In the genomic region with DNA sequence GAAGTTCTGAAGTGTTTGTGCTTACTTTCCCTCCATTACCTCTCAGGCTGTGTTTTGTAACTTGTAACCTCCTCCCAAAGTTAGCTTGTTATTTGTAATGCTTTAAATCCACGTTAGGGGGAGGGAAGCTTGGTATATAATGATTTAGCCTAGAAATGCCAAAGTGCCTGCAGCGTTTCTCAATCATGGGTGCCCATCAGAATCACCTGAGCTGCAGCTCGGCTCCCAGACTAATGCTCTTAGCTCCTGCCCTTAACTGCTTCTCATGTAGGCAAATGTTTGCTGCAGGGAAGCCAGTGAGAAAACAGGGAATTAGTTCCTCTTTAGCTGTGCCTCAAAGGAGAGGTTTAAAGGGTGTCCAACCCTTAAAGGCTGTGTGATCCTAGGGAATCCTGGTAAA, we compare ENCODE assay signal across 35 cellular contexts.
"Had no signal": no experiment of that assay in that cellular context is flagged by ENCODE, and none has a peak within 500 bp of the region (broad histone marks: within the 10 kb centered on the region; RNA-seq: fewer than 3 reads in every experiment).

No MANE protein-coding gene starts in this region.

- H3K27me3 ChIP-seq: ascending aorta, breast epithelium, cardiac muscle cell, dorsolateral prefrontal cortex had no signal

- H3K4me3 ChIP-seq: ascending aorta, breast epithelium, cardiac muscle cell, coronary artery, dorsolateral prefrontal cortex had no signal

- H3K4me1 Mint-ChIP-seq: activated CD4-positive, alpha-beta memory T cell treated with anti-CD3 and anti-CD28 coated beads, Interleukin-2, amount 10 ng/mL, durations not matched to agents 7 days and 5 days; activated CD4-positive, alpha-beta T cell treated with anti-CD3 and anti-CD28 coated beads, Interleukin-2, amount 10 ng/mL, durations not matched to agents 7 days and 5 days; activated naive CD4-positive, alpha-beta T cell treated with anti-CD3 and anti-CD28 coated beads, Interleukin-2, amount 10 ng/mL, durations not matched to agents 7 days and 5 days; activated naive CD8-positive, alpha-beta T cell treated with anti-CD3 and anti-CD28 coated beads, Interleukin-2, amount 10 ng/mL, durations not matched to agents 7 days and 5 days; endodermal cell; T-helper 17 cell had no signal

- H3K4me1 ChIP-seq: ascending aorta, breast epithelium had no signal

- H3K27ac Mint-ChIP-seq: activated CD4-positive, alpha-beta memory T cell treated with anti-CD3 and anti-CD28 coated beads, Interleukin-2, amount 10 ng/mL, durations not matched to agents 7 days and 5 days; activated CD4-positive, alpha-beta T cell treated with anti-CD3 and anti-CD28 coated beads, Interleukin-2, amount 10 ng/mL, durations not matched to agents 7 days and 5 days; activated naive CD4-positive, alpha-beta T cell treated with anti-CD3 and anti-CD28 coated beads, Interleukin-2, amount 10 ng/mL, durations not matched to agents 7 days and 5 days; activated naive CD4-positive, alpha-beta T cell treated with anti-CD3 and anti-CD28 coated beads, Interleukin-2, amount 50 U/mL, for 72 hours; activated naive CD8-positive, alpha-beta T cell treated with anti-CD3 and anti-CD28 coated beads, Interleukin-2, amount 10 ng/mL, durations not matched to agents 7 days and 5 days; activated T-cell treated with anti-CD3 and anti-CD28 coated beads, Interleukin-2, amount 50 U/mL, for 24 hours; activated T-cell treated with anti-CD3 and anti-CD28 coated beads, Interleukin-2, amount 50 U/mL, for 72 hours; brain; dendritic cell treated with granulocyte-macrophage colony-stimulating factor and Interleukin-4, amounts not matched to agents 40 ng/mL and 50 ng/mL, for 4 days; endodermal cell; T-helper 17 cell; T-helper 2 cell treated with Interferon-gamma antibody and Interleukin-4, amounts not matched to agents 5 μg/mL and 100 μg/mL, for 36 hours; WTC11 had no signal

- DNase-seq: activated CD4-positive, alpha-beta memory T cell treated with anti-CD3 and anti-CD28 coated beads, Interleukin-2, amount 10 ng/mL, durations not matched to agents 7 days and 5 days; activated CD4-positive, alpha-beta T cell treated with anti-CD3 and anti-CD28 coated beads for 1 hour; activated CD4-positive, alpha-beta T cell treated with anti-CD3 and anti-CD28 coated beads for 4 hours; activated CD4-positive, alpha-beta T cell treated with anti-CD3 and anti-CD28 coated beads, Interleukin-2, amount 10 ng/mL, durations not matched to agents 7 days and 5 days; activated CD4-positive, alpha-beta T cell treated with anti-CD3 and anti-CD28 coated beads, Interleukin-2, amount 50 U/mL, for 4 hours; activated CD8-positive, alpha-beta memory T cell treated with anti-CD3 and anti-CD28 coated beads, Interleukin-2, amount 50 U/mL, for 48 hours; activated gamma-delta T cell; activated naive CD4-positive, alpha-beta T cell; activated naive CD4-positive, alpha-beta T cell treated with anti-CD3 and anti-CD28 coated beads, Interleukin-2, amount 10 ng/mL, durations not matched to agents 7 days and 5 days; activated naive CD8-positive, alpha-beta T cell treated with anti-CD3 and anti-CD28 coated beads, Interleukin-2, amount 10 ng/mL, durations not matched to agents 7 days and 5 days; activated T-cell treated with anti-CD3 and anti-CD28 coated beads for 4 hours; activated T-cell treated with anti-CD3 and anti-CD28 coated beads, Interleukin-2, amount 50 U/mL, for 24 hours; activated T-cell treated with anti-CD3 and anti-CD28 coated beads, Interleukin-2, amount 50 U/mL, for 72 hours; central memory CD4-positive, alpha-beta T cell; cerebellar nuclear complex; dorsolateral prefrontal cortex; effector memory CD4-positive, alpha-beta T cell; endodermal cell; foreskin fibroblast; head of caudate nucleus; T-helper 1 cell; T-helper 17 cell; T1000 had no signal

- FAIRE-seq: TTC549 had no signal

- H3K9me3 Mint-ChIP-seq: activated CD4-positive, alpha-beta T cell treated with anti-CD3 and anti-CD28 coated beads, Interleukin-2, amount 10 ng/mL, durations not matched to agents 7 days and 5 days; activated naive CD8-positive, alpha-beta T cell treated with anti-CD3 and anti-CD28 coated beads, Interleukin-2, amount 10 ng/mL, durations not matched to agents 7 days and 5 days; dendritic cell treated with granulocyte-macrophage colony-stimulating factor and Interleukin-4, amounts not matched to agents 40 ng/mL and 50 ng/mL, for 4 days; endodermal cell; T-helper 2 cell treated with Interferon-gamma antibody and Interleukin-4, amounts not matched to agents 5 μg/mL and 100 μg/mL, for 36 hours had no signal

- H3K36me3 ChIP-seq: ascending aorta, breast epithelium, cardiac muscle cell had no signal

- H3K27me3 Mint-ChIP-seq: activated CD4-positive, alpha-beta memory T cell treated with anti-CD3 and anti-CD28 coated beads, Interleukin-2, amount 10 ng/mL, durations not matched to agents 7 days and 5 days; activated CD4-positive, alpha-beta T cell treated with anti-CD3 and anti-CD28 coated beads, Interleukin-2, amount 10 ng/mL, durations not matched to agents 7 days and 5 days; activated naive CD4-positive, alpha-beta T cell treated with anti-CD3 and anti-CD28 coated beads, Interleukin-2, amount 10 ng/mL, durations not matched to agents 7 days and 5 days; activated naive CD8-positive, alpha-beta T cell treated with anti-CD3 and anti-CD28 coated beads, Interleukin-2, amount 10 ng/mL, durations not matched to agents 7 days and 5 days; activated T-cell treated with anti-CD3 and anti-CD28 coated beads, Interleukin-2, amount 50 U/mL, for 24 hours; brain; dendritic cell treated with granulocyte-macrophage colony-stimulating factor and Interleukin-4, amounts not matched to agents 40 ng/mL and 50 ng/mL, for 4 days; T-helper 17 cell had no signal

- H3K4me3 Mint-ChIP-seq: activated CD4-positive, alpha-beta memory T cell treated with anti-CD3 and anti-CD28 coated beads, Interleukin-2, amount 10 ng/mL, durations not matched to agents 7 days and 5 days; activated CD4-positive, alpha-beta T cell treated with anti-CD3 and anti-CD28 coated beads, Interleukin-2, amount 10 ng/mL, durations not matched to agents 7 days and 5 days; activated naive CD4-positive, alpha-beta T cell treated with anti-CD3 and anti-CD28 coated beads, Interleukin-2, amount 10 ng/mL, durations not matched to agents 7 days and 5 days; activated naive CD8-positive, alpha-beta T cell treated with anti-CD3 and anti-CD28 coated beads, Interleukin-2, amount 10 ng/mL, durations not matched to agents 7 days and 5 days; activated T-cell treated with anti-CD3 and anti-CD28 coated beads, Interleukin-2, amount 50 U/mL, for 24 hours; activated T-cell treated with anti-CD3 and anti-CD28 coated beads, Interleukin-2, amount 50 U/mL, for 72 hours; brain; dendritic cell treated with granulocyte-macrophage colony-stimulating factor and Interleukin-4, amounts not matched to agents 40 ng/mL and 50 ng/mL, for 4 days; endodermal cell; T-helper 17 cell; T-helper 2 cell treated with Interferon-gamma antibody and Interleukin-4, amounts not matched to agents 5 μg/mL and 100 μg/mL, for 36 hours; WTC11 had no signal

- H3K27ac ChIP-seq: ascending aorta, breast epithelium, cardiac muscle cell, coronary artery, dorsolateral prefrontal cortex, VCaP had no signal

- ATAC-seq: activated naive CD4-positive, alpha-beta T cell treated with anti-CD3 and anti-CD28 coated beads, Interleukin-2, amount 50 U/mL, for 72 hours; activated T-cell treated with anti-CD3 and anti-CD28 coated beads, Interleukin-2, amount 50 U/mL, for 72 hours; esophagus mucosa; T-helper 17 cell; WTC11 had no signal

- H3K9me3 ChIP-seq: ascending aorta, breast epithelium had no signal

- H3K36me3 Mint-ChIP-seq: activated naive CD4-positive, alpha-beta T cell treated with anti-CD3 and anti-CD28 coated beads, Interleukin-2, amount 10 ng/mL, durations not matched to agents 7 days and 5 days; activated naive CD4-positive, alpha-beta T cell treated with anti-CD3 and anti-CD28 coated beads, Interleukin-2, amount 50 U/mL, for 72 hours; activated naive CD8-positive, alpha-beta T cell treated with anti-CD3 and anti-CD28 coated beads, Interleukin-2, amount 10 ng/mL, durations not matched to agents 7 days and 5 days; brain; WTC11 had no signal
